1 cellular context compared by ENCODE assay signal in the genomic region with DNA sequence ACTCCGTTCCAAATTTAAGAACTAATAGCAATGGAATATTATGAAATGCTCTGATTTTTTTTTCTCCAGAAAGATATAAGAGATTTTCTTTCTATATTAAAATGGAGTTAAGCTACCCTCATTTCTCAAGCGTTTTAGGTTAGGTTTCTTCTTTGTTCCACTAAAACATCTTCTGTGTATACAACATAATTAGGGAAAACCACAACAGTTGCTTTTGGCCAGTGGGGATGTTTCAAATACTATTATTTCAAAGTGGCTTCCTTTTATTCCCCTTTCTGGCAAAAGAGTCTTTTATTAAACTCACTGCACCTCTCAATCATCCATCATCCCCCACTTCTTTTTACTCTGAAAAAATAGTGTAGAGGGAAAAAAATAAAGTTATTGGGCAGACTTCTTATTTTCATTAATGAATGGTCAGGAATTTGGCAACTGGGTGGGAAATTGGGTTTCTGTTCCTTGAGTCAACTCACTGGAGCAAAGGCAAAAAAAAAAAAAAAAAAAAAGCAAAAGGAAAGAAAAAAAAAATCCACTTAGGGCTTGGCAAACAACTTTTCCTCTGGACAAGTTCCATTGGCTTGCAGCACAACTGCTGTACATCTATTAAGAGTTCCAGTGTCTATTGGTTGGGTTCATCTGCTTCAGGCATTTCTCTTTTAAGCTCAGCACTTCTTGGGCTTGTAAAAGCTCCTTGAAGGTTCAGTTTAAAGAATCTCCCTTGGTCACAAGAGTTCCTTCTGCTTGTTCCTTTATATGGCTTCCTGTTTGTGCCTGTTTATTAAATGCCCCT.
TF ChIP-seq lines count a peak whose summit lies in the region.

No MANE protein-coding gene starts in this region.

TF ChIP-seq in IMR-90, 13 proteins besides CTCF, POLR2A, EP300 and RAD21 (continued from another document):
- TF ChIP-seq, protein P1, sequence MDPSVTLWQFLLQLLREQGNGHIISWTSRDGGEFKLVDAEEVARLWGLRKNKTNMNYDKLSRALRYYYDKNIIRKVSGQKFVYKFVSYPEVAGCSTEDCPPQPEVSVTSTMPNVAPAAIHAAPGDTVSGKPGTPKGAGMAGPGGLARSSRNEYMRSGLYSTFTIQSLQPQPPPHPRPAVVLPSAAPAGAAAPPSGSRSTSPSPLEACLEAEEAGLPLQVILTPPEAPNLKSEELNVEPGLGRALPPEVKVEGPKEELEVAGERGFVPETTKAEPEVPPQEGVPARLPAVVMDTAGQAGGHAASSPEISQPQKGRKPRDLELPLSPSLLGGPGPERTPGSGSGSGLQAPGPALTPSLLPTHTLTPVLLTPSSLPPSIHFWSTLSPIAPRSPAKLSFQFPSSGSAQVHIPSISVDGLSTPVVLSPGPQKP (IDR thresholded peaks at IDR 0.05; ENCODE audit: borderline replicate concordance, low read depth, low read length), result no peak
- TF ChIP-seq CHD1 (IDR thresholded peaks at IDR 0.05; ENCODE audit: low read depth, low read length), result no peak
